Comparison of ENCODE assay signal across 24 cellular contexts in the genomic region with DNA sequence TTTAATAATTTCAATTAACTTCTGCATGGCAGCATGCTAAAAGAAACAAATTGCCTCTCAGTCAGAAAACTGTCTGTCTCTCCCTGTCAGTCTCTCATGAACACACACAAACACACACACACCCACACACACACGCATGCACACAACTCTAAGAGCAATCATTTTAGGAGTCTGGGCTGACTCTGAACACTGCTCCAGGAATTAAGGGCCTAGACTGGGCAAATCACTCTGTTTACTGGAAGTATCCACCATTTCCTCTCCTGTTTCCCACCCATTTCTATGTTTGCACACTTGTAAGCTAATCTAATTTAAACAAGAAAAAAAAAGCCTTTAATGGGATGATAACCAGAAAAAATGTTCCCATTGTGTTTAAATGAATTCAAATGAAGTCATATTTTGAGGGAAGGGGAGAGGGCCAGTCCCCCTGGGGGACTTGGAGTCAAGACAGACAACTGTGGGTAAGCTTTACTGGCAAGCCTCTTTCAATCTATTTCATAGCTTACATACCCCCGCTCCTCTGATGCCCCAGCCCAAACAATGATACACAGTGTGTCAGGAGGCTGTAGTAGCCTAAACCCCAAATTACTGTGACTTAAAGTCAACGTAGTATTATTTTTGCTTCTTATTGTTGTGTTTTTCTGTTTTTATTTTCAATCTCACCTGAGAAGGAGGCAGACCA.
DNase-seq lines count a peak whose midpoint lies in the region; ATAC-seq, FAIRE-seq and TF ChIP-seq lines count a peak whose summit lies in the region.
"Had no signal": no experiment of that assay in that cellular context is flagged by ENCODE, and none has a peak within 500 bp of the region (broad histone marks: within the 10 kb centered on the region; RNA-seq: fewer than 3 reads in every experiment).

No MANE protein-coding gene starts in this region.

- no peaks in the 10 kb centered on the region for H3K27me3 ChIP-seq in H1 (replicated peaks in 1 of 4; ENCODE audit: control insufficient read depth in 3 of 4, extremely low read depth in 1 of 4, insufficient read depth in 3 of 4, low read length in 3 of 4)

- H4K5ac ChIP-seq in H1 (ENCODE audit: insufficient read length, low read depth, low read length): no peak overlapping the region

- H2BK120ac ChIP-seq in H1 (replicated peaks; ENCODE audit: low read depth, low read length): no peak overlapping the region

- 0 out of 2 replicates have a peak overlapping the region, but pooled peaks have one; percentile 43 for H2BK20ac ChIP-seq in H1 (ENCODE audit: low read length)

- H3K4me3 Mint-ChIP-seq in neural crest cell: no peak overlapping the region
- H3K4me3 Mint-ChIP-seq: CD4-positive, CD25-positive, alpha-beta regulatory T cell; T-cell had no signal

- no peak overlapping the region for H3K14ac ChIP-seq in H1 (ENCODE audit: insufficient read length)

- H2AK5ac ChIP-seq in H1 (ENCODE audit: low read depth, low read length): no peak overlapping the region

- H3K4me3 ChIP-seq in H1 (ENCODE audit: extremely low read depth in 1 of 4, insufficient read depth in 2 of 4, low read depth in 3 of 4, low read length in 4 of 4): no peak overlapping the region
- H3K4me3 ChIP-seq: GM12878, GM23248, SK-N-MC had no signal

- CTCF ChIA-PET in H1 (lab: Charles Lee; ENCODE audit: partially characterized antibody): interaction anchor here (0.7 to 1.0 kb wide), 2 partner anchors 59 to 454 kb away, joined by 3 read pairs; no protein-coding TSS in a partner anchor

- H3K27ac ChIP-seq in H1 (ENCODE audit: low read depth, low read length): no peak overlapping the region
- H3K27ac ChIP-seq: GM23248, RWPE1, SK-N-MC had no signal

- H3K4me2 ChIP-seq in H1 (ENCODE audit: insufficient read depth in 1 of 2, low read depth in 2 of 2, low read length in 2 of 2): no peak overlapping the region

- no peak overlapping the region for H3K9ac ChIP-seq in H1 (replicated peaks in 1 of 4; ENCODE audit: extremely low read depth in 1 of 4, low read depth in 3 of 4, low read length in 3 of 4)
- H3K9ac ChIP-seq: GM23248 had no signal

- no peak overlapping the region for H2BK15ac ChIP-seq in H1 (ENCODE audit: low read length)

- no peaks in the 10 kb centered on the region for H4K20me1 ChIP-seq in H1 (replicated peaks in 1 of 2; ENCODE audit: control insufficient read depth in 1 of 2, insufficient read depth in 2 of 2, low read length in 2 of 2)

- H3K27me3 Mint-ChIP-seq in neural crest cell (ENCODE audit: low read depth): no peaks in the 10 kb centered on the region
- H3K27me3 Mint-ChIP-seq: CD4-positive, CD25-positive, alpha-beta regulatory T cell; T-cell had no signal

- H3K79me1 ChIP-seq in H1 (ENCODE audit: low read depth, low read length): no peaks in the 10 kb centered on the region

- H2BK12ac ChIP-seq in H1 (ENCODE audit: low read depth, low read length): no peak overlapping the region

- no peaks in the 10 kb centered on the region for H3K9me3 ChIP-seq in H1 (ENCODE audit: insufficient read depth in 2 of 2, low read depth in 1 of 2, low read length in 1 of 2)

- TF ChIP-seq POLR2A in H1 (IDR thresholded peaks at IDR 0.05; ENCODE audit: control extremely low read depth in 1 of 2, low read depth in 2 of 2, low read length in 2 of 2): no peak

- no peaks in the 10 kb centered on the region for H3K79me2 ChIP-seq in H1 (ENCODE audit: control insufficient read depth in 1 of 2, insufficient read depth in 2 of 2, low read length in 2 of 2)

- no peak overlapping the region for H3K4ac ChIP-seq in H1 (replicated peaks; ENCODE audit: insufficient read length, low read depth, low read length)

- H3K23me2 ChIP-seq in H1 (ENCODE audit: low read depth, low read length): no peaks in the 10 kb centered on the region

- DNase-seq in NCI-H146 (lab: John Stamatoyannopoulos, UW) (peak; percentile 55), NCI-H146 treated with DMSO at 0.1 percent for 48 hours (lab: John Stamatoyannopoulos, UW; ENCODE audit: unreplicated experiment) (peak; percentile 30), H1 (ENCODE audit: low read depth in 1 of 2, low spot score in 2 of 2) (no peak), neural crest cell (ENCODE audit: low read depth, low spot score) (no peak), D721Med (ENCODE audit: insufficient read length, low spot score) (no peak), nucleus accumbens (lab: John Stamatoyannopoulos, UW) (no peak)
- DNase-seq: CD4-positive, CD25-positive, alpha-beta regulatory T cell; DND-41; GM23248; KG1; NCI-H1105; NCI-H1694; NCI-H2107; NCI-H2227 treated with DMSO at 0.1 percent for 48 hours; NCI-H510A treated with DMSO at 0.1 percent for 48 hours; SHP77 treated with DMSO at 0.1 percent for 48 hours; T-cell had no signal

- H3K4me1 ChIP-seq in H1 (replicated peaks in 1 of 4; ENCODE audit: control insufficient read depth in 3 of 4, insufficient read depth in 4 of 4, low read length in 3 of 4): peaks cover 0 to 6% (median 0%) of the 10 kb centered on the region in 4 experiments; a peak in 2 of 7 replicates

- H3K9me3 Mint-ChIP-seq in neural crest cell: no peaks in the 10 kb centered on the region

- H3K23ac ChIP-seq in H1 (ENCODE audit: insufficient read length): no peak overlapping the region

- H2AFZ ChIP-seq in H1 (ENCODE audit: low read length): no peak overlapping the region
- H2AFZ ChIP-seq: GM23248 had no signal

- H3K36me3 Mint-ChIP-seq in neural crest cell (ENCODE audit: low read depth): no peaks in the 10 kb centered on the region
- H3K36me3 Mint-ChIP-seq: CD4-positive, CD25-positive, alpha-beta regulatory T cell; T-cell had no signal

- ATAC-seq in HG02678 (IDR thresholded peaks at IDR 0.05; ENCODE audit: unreplicated experiment) (no peak), HG03565 (IDR thresholded peaks at IDR 0.05; ENCODE audit: unreplicated experiment) (no peak)
- ATAC-seq: GM12878, HCT116, T-cell had no signal

- no peak overlapping the region for H4K91ac ChIP-seq in H1 (replicated peaks; ENCODE audit: insufficient read length, low read length)

- no peak for TF ChIP-seq RAD21 in H1 (IDR thresholded peaks at IDR 0.05 in 1 of 2, conservative IDR thresholded peaks at IDR 0.05 in 1 of 2; ENCODE audit: low read depth in 2 of 2, low read length in 2 of 2)

- peaks cover 19% of the 10 kb centered on the region for H3K4me1 Mint-ChIP-seq in neural crest cell
- H3K4me1 Mint-ChIP-seq: T-cell had no signal

- POLR2A ChIA-PET in H1 (lab: Charles Lee; ENCODE audit: partially characterized antibody): no interaction called here

- no peak for TF ChIP-seq CTCF in H1 (IDR thresholded peaks at IDR 0.05; ENCODE audit: control extremely low read depth in 1 of 3, insufficient read depth in 1 of 3, low read depth in 1 of 3, low read length in 3 of 3)
- no peak for TF ChIP-seq CTCF in neural crest cell (conservative IDR thresholded peaks at IDR 0.05)
- TF ChIP-seq CTCF in D721Med (IDR thresholded peaks at IDR 0.05; ENCODE audit: insufficient read depth, missing control alignments): no peak

- H3K36me3 ChIP-seq in H1 (ENCODE audit: control insufficient read depth in 2 of 4, insufficient read depth in 4 of 4, low read length in 3 of 4): no peaks in the 10 kb centered on the region

- TF ChIP-seq EP300 in H1 (IDR thresholded peaks at IDR 0.05; ENCODE audit: borderline replicate concordance in 1 of 2, low read depth in 2 of 2, low read length in 2 of 2): no peak

- no peak overlapping the region for H3K18ac ChIP-seq in H1 (ENCODE audit: extremely low read depth, low read length)

- no peak overlapping the region for H4K8ac ChIP-seq in H1 (ENCODE audit: extremely low read depth, insufficient read depth, low read length)

- H2BK5ac ChIP-seq in H1 (ENCODE audit: low read depth, low read length): no peak overlapping the region

- peak overlapping the region; percentile 90 for H3K27ac Mint-ChIP-seq in neural crest cell (ENCODE audit: unreplicated experiment)
- H3K27ac Mint-ChIP-seq: CD4-positive, CD25-positive, alpha-beta regulatory T cell; T-cell had no signal

- H3K56ac ChIP-seq in H1 (replicated peaks; ENCODE audit: insufficient read length, low read depth, low read length): no peak overlapping the region

- FAIRE-seq in H1 (lab: Jason Lieb, UNC) (no peak), D721Med (lab: Jason Lieb, UNC) (no peak)
- FAIRE-seq: GM12878, HTR-8/SVneo had no signal

- WGBS in H1 (ENCODE audit: extremely low coverage in 1 of 2, insufficient coverage in 1 of 2, insufficient read length in 1 of 2, insufficient replicate concordance in 2 of 2, low coverage in 1 of 2, low lambda C conversion rate in 2 of 2, missing lambda C conversion rate in 1 of 2), 2 experiments: 92% methylated on average over 3 of the region's 3 CpGs; no CpG with 5 or more reads in 1 of the 2 experiments

TF ChIP-seq in H1, 55 proteins besides CTCF, POLR2A, EP300 and RAD21:
- TF ChIP-seq SUZ12 (IDR thresholded peaks at IDR 0.05; ENCODE audit: low read length): no peak
- TF ChIP-seq RBBP5 (IDR thresholded peaks at IDR 0.05; ENCODE audit: borderline replicate concordance, low read depth, low read length): no peak
- TF ChIP-seq CHD1 (IDR thresholded peaks at IDR 0.05; ENCODE audit: low read depth, low read length): no peak
- no peak for TF ChIP-seq CHD2 (IDR thresholded peaks at IDR 0.05; ENCODE audit: low read length)
- TF ChIP-seq RFX5 (IDR thresholded peaks at IDR 0.05; ENCODE audit: borderline replicate concordance, low read depth, low read length): no peak
- TF ChIP-seq HDAC6 (IDR thresholded peaks at IDR 0.05; ENCODE audit: low read depth, low read length): no peak
- TF ChIP-seq ZNF274 (IDR thresholded peaks at IDR 0.05; ENCODE audit: borderline replicate concordance, extremely low read depth, low read length): no peak
- no peak for TF ChIP-seq GABPA (IDR thresholded peaks at IDR 0.05; ENCODE audit: borderline replicate concordance, insufficient read depth, low read length)
- TF ChIP-seq JUN (IDR thresholded peaks at IDR 0.05; ENCODE audit: low read depth, low read length): no peak
- TF ChIP-seq KDM5A (IDR thresholded peaks at IDR 0.05; ENCODE audit: low read length): no peak
- TF ChIP-seq TEAD4 (IDR thresholded peaks at IDR 0.05; ENCODE audit: low read depth, low read length): no peak
- no peak for TF ChIP-seq EZH2 (IDR thresholded peaks at IDR 0.05; ENCODE audit: low read depth, low read length, severe bottlenecking)
- TF ChIP-seq E2F6 (IDR thresholded peaks at IDR 0.05): no peak
- no peak for TF ChIP-seq KDM1A (IDR thresholded peaks at IDR 0.05; ENCODE audit: borderline replicate concordance, low read length)
- TF ChIP-seq CBX8 (IDR thresholded peaks at IDR 0.05; ENCODE audit: borderline replicate concordance, low read depth, low read length): no peak
- no peak for TF ChIP-seq SAP30 (IDR thresholded peaks at IDR 0.05; ENCODE audit: insufficient read depth, insufficient replicate concordance, low read length)
- no peak for TF ChIP-seq MAFK (IDR thresholded peaks at IDR 0.05; ENCODE audit: low read depth, low read length)
TF ChIP-seq in H1: peak in this region for 0.

Comparison
In these comparisons a context has a peak if more than half of its experiments do, and no peak if none do; other contexts are left out.
1. DNase-seq: peak in NCI-H146 (single experiment) and NCI-H146 treated with DMSO at 0.1 percent for 48 hours (single experiment); none in H1 (0 of 2), neural crest cell (single experiment), D721Med (single experiment) and nucleus accumbens (0 of 56).